Comparison of ENCODE assay signal across 1 cellular context in the genomic region with DNA sequence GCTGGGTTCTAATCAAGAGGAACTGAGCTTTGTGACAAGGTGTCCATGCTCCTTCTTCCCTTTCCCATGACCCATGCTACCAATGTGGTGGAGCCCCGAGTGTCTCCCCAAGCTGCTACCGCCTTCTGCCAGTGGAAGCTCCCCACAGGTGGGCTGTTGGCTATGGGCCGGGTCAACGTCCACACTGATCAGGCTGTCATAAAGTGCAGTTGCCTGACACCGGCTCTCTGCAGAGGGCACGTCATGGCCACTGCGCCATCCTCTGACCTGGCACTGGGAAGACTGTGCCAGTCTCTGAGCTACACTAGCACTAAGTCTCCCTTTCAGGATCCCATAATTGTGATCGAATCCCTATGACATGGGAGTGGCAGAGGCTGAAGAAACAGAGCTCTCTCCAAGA.
TF ChIP-seq lines count a peak whose summit lies in the region.

No MANE protein-coding gene starts in this region.

TF ChIP-seq in IMR-90, 13 proteins besides CTCF, POLR2A, EP300 and RAD21 (continued from another document):
- TF ChIP-seq, protein P1, sequence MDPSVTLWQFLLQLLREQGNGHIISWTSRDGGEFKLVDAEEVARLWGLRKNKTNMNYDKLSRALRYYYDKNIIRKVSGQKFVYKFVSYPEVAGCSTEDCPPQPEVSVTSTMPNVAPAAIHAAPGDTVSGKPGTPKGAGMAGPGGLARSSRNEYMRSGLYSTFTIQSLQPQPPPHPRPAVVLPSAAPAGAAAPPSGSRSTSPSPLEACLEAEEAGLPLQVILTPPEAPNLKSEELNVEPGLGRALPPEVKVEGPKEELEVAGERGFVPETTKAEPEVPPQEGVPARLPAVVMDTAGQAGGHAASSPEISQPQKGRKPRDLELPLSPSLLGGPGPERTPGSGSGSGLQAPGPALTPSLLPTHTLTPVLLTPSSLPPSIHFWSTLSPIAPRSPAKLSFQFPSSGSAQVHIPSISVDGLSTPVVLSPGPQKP (IDR thresholded peaks at IDR 0.05; ENCODE audit: borderline replicate concordance, low read depth, low read length): no peak
